ENCODE assay signal across 8 cellular contexts in genomic region chr17:74089869-74090464, GRCh38.
DNase-seq lines count a peak whose midpoint lies in the region; ATAC-seq and TF ChIP-seq lines count a peak whose summit lies in the region.

No MANE protein-coding gene starts in this region.

- H3K4me1 ChIP-seq in Caco-2, result no peaks in the 10 kb centered on the region

- no peaks in the 10 kb centered on the region for H3K36me3 ChIP-seq in Caco-2 (ENCODE audit: control insufficient read depth, insufficient read depth, low read length)
- no peaks in the 10 kb centered on the region for H3K36me3 ChIP-seq in H7 (replicated peaks; ENCODE audit: control insufficient read depth, insufficient read depth, low read length)
- no peaks in the 10 kb centered on the region for H3K36me3 ChIP-seq in kidney epithelial cell (ENCODE audit: control insufficient read depth, insufficient read depth, low read length)

- no peaks in the 10 kb centered on the region for H3K36me3 Mint-ChIP-seq in Caco-2 (ENCODE audit: insufficient read depth, unreplicated experiment)
- no peaks in the 10 kb centered on the region for H3K36me3 Mint-ChIP-seq in activated T-helper 2 cell treated with anti-CD3 and anti-CD28 coated beads, Interferon-gamma antibody, Interleukin-2, Interleukin-4, amounts not matched to agents 10 μg/mL and 5 μg/mL and 100 μg/mL, durations not matched to agents 14 hours and 24 hours and 36 hours (ENCODE audit: low read depth)

- peaks cover 22% of the 10 kb centered on the region for H3K27me3 Mint-ChIP-seq in Caco-2 (ENCODE audit: insufficient read depth, unreplicated experiment)
- H3K27me3 Mint-ChIP-seq in activated T-helper 2 cell treated with anti-CD3 and anti-CD28 coated beads, Interferon-gamma antibody, Interleukin-2, Interleukin-4, amounts not matched to agents 10 μg/mL and 5 μg/mL and 100 μg/mL, durations not matched to agents 14 hours and 24 hours and 36 hours (ENCODE audit: low read depth), result peaks cover 12% of the 10 kb centered on the region

- H3K27ac Mint-ChIP-seq in Caco-2 (ENCODE audit: unreplicated experiment), result no peak overlapping the region
- H3K27ac Mint-ChIP-seq in activated T-helper 2 cell treated with anti-CD3 and anti-CD28 coated beads, Interferon-gamma antibody, Interleukin-2, Interleukin-4, amounts not matched to agents 10 μg/mL and 5 μg/mL and 100 μg/mL, durations not matched to agents 14 hours and 24 hours and 36 hours, result no peak overlapping the region

- DNase-seq in Caco-2 (peak; percentile 51 to 52), H7 (peak; percentile 89), NCI-H774 (lab: John Stamatoyannopoulos, UW) (peak; percentile 64), kidney epithelial cell (ENCODE audit: low read depth) (no peak)
- peak; percentile 47 for DNase-seq in activated T-helper 2 cell treated with anti-CD3 and anti-CD28 coated beads, Interferon-gamma antibody, Interleukin-2, Interleukin-4, amounts not matched to agents 10 μg/mL and 5 μg/mL and 100 μg/mL, durations not matched to agents 14 hours and 24 hours and 36 hours (ENCODE audit: low spot score)
- DNase-seq in stimulated activated CD8-positive, alpha-beta memory T cell treated with anti-CD3 and anti-CD28 coated beads, Interleukin-7, amount 100 ng/mL, for 48 hours (ENCODE audit: extremely low read depth in 1 of 2, low read depth in 1 of 2), result peak; percentile 18 to 48

- BruUV-seq in Caco-2 (replicated peaks; lab: Mats Ljungman, UMichigan), result no TSS peak

- intact Hi-C loops in Caco-2 (cut with micrococcal nuclease; ENCODE audit: unreplicated experiment), result loop anchor here (2.0 kb wide), 1 partner anchor 87 kb away; no protein-coding TSS in a partner anchor
- intact Hi-C loops in activated T-helper 2 cell treated with anti-CD3 and anti-CD28 coated beads, Interferon-gamma antibody, Interleukin-2, Interleukin-4, amounts not matched to agents 10 μg/mL and 5 μg/mL and 100 μg/mL, durations not matched to agents 14 hours and 24 hours and 36 hours (cut with micrococcal nuclease), result loop anchor here (2.0 kb wide), 1 partner anchor 109 kb away; no protein-coding TSS in a partner anchor

- H3K4me3 Mint-ChIP-seq in Caco-2 (ENCODE audit: unreplicated experiment), result no peak overlapping the region
- no peak overlapping the region for H3K4me3 Mint-ChIP-seq in activated T-helper 2 cell treated with anti-CD3 and anti-CD28 coated beads, Interferon-gamma antibody, Interleukin-2, Interleukin-4, amounts not matched to agents 10 μg/mL and 5 μg/mL and 100 μg/mL, durations not matched to agents 14 hours and 24 hours and 36 hours (ENCODE audit: low read depth)

- H3K4me1 Mint-ChIP-seq in Caco-2 (ENCODE audit: low read depth, unreplicated experiment), result no peaks in the 10 kb centered on the region
- H3K4me1 Mint-ChIP-seq in activated T-helper 2 cell treated with anti-CD3 and anti-CD28 coated beads, Interferon-gamma antibody, Interleukin-2, Interleukin-4, amounts not matched to agents 10 μg/mL and 5 μg/mL and 100 μg/mL, durations not matched to agents 14 hours and 24 hours and 36 hours (ENCODE audit: low read depth), result no peaks in the 10 kb centered on the region

- H3K9me3 ChIP-seq in Caco-2, result peaks cover 13% of the 10 kb centered on the region; the same call in 1 of the 2 replicates

- peaks cover 31% of the 10 kb centered on the region for H3K9me3 Mint-ChIP-seq in Caco-2 (ENCODE audit: unreplicated experiment)
- H3K9me3 Mint-ChIP-seq in activated T-helper 2 cell treated with anti-CD3 and anti-CD28 coated beads, Interferon-gamma antibody, Interleukin-2, Interleukin-4, amounts not matched to agents 10 μg/mL and 5 μg/mL and 100 μg/mL, durations not matched to agents 14 hours and 24 hours and 36 hours, result peaks cover 8% of the 10 kb centered on the region

- POLR2A ChIA-PET in Caco-2 (lab: Charles Lee), result no interaction called here

- peak; percentile 44 to 46 for TF ChIP-seq CTCF in Caco-2 (IDR thresholded peaks at IDR 0.05; ENCODE audit: insufficient read depth in 1 of 2, low read depth in 1 of 2, low read length in 1 of 2, severe bottlenecking in 1 of 2, unreplicated experiment in 1 of 2)
- peak; percentile 69 for TF ChIP-seq CTCF in kidney epithelial cell (IDR thresholded peaks at IDR 0.05; ENCODE audit: insufficient read depth, low read length, poor library complexity, severe bottlenecking)

- H3K27me3 ChIP-seq in Caco-2 (replicated peaks; ENCODE audit: control insufficient read depth, insufficient read depth, low read length) (no peaks in the 10 kb centered on the region), H7 (ENCODE audit: control insufficient read depth, insufficient read depth, low read length) (no peaks in the 10 kb centered on the region), kidney epithelial cell (ENCODE audit: control insufficient read depth, insufficient read depth, low read length) (no peaks in the 10 kb centered on the region)

- ATAC-seq in HG02840 (IDR thresholded peaks at IDR 0.05; ENCODE audit: low FRiP score, unreplicated experiment), result no peak
- ATAC-seq in GM21390 (IDR thresholded peaks at IDR 0.05; ENCODE audit: unreplicated experiment), result no peak

- H3K4me3 ChIP-seq in Caco-2 (ENCODE audit: low read depth, low read length), result no peak overlapping the region
- H3K4me3 ChIP-seq in H7 (ENCODE audit: insufficient read depth, low read depth, low read length), result no peak overlapping the region
- H3K4me3 ChIP-seq in kidney epithelial cell (ENCODE audit: low read depth, low read length), result no peak overlapping the region

- CTCF ChIA-PET in Caco-2 (lab: Charles Lee), result interaction anchor here (0.9 kb wide), 1 partner anchor 87 kb away, joined by 3 read pairs; no protein-coding TSS in a partner anchor
